30 cellular contexts compared by ENCODE assay signal in genomic region chr1:197016751-197017150, GRCh38. TPM values are rescaled to one million over a fixed set of nuclear protein-coding genes. Genes with fewer than 3 reads are reported as not detected.
"Had no signal": no experiment of that assay in that cellular context is flagged by ENCODE, and none has a peak within 500 bp of the region (broad histone marks: within the 10 kb centered on the region; RNA-seq: fewer than 3 reads in every experiment).

No MANE protein-coding gene starts in this region.

- H3K4me3 ChIP-seq: SJSA1 had no signal

- H3K27ac ChIP-seq: brain microvascular endothelial cell, SJSA1 had no signal

- H3K27me3 ChIP-seq: brain microvascular endothelial cell, SJSA1 had no signal

- H3K4me1 ChIP-seq: SJSA1 had no signal

- H3K9me3 ChIP-seq: SJSA1 had no signal

- H3K36me3 ChIP-seq: brain microvascular endothelial cell, SJSA1 had no signal

- ATAC-seq: activated CD8-positive, alpha-beta memory T cell treated with anti-CD3 and anti-CD28 coated beads, Interleukin-2, amount 10 ng/mL, durations not matched to agents 7 days and 5 days; activated naive CD8-positive, alpha-beta T cell treated with anti-CD3 and anti-CD28 coated beads, Interleukin-2, amount 50 U/mL, for 24 hours; Panc1 had no signal

- DNase-seq: activated B cell treated with CpG ODN at 0.5 μM for 24 hours; activated CD4-positive, alpha-beta memory T cell treated with anti-CD3 and anti-CD28 coated beads for 36 hours; activated CD4-positive, alpha-beta T cell treated with anti-CD3 and anti-CD28 coated beads for 4 hours; activated CD4-positive, alpha-beta T cell treated with anti-CD3 and anti-CD28 coated beads, Interleukin-2, amount 50 U/mL, for 1 hour; activated CD4-positive, CD25-positive, alpha-beta regulatory T cell treated with anti-CD3 and anti-CD28 coated beads, Interleukin-2, amount 50 U/mL, for 72 hours; activated CD8-positive, alpha-beta memory T cell treated with anti-CD3 and anti-CD28 coated beads for 24 hours; activated CD8-positive, alpha-beta memory T cell treated with anti-CD3 and anti-CD28 coated beads, Interleukin-2, amount 10 ng/mL, durations not matched to agents 7 days and 5 days; activated CD8-positive, alpha-beta memory T cell treated with anti-CD3 and anti-CD28 coated beads, Interleukin-2, amount 50 U/mL, for 48 hours; activated effector memory CD4-positive, alpha-beta T cell treated with Interleukin-2 at 50 U/mL for 16 hours; activated naive CD4-positive, alpha-beta T cell treated with anti-CD3 and anti-CD28 coated beads, Interleukin-2, amount 10 ng/mL, durations not matched to agents 7 days and 5 days; activated naive CD8-positive, alpha-beta T cell treated with anti-CD3 and anti-CD28 coated beads, Interleukin-2, amount 50 U/mL, for 24 hours; activated T-cell treated with anti-CD3 and anti-CD28 coated beads, Interleukin-2, amount 50 U/mL, for 48 hours; amniotic stem cell; aorta; brain microvascular endothelial cell; NCI-H1105; NCI-H1417 treated with DMSO at 0.1 percent for 48 hours; NCI-H187 treated with DMSO at 0.1 percent for 48 hours; NCI-H345; NCI-H524 treated with DMSO at 0.1 percent for 48 hours; SHP77 treated with DMSO at 0.1 percent for 48 hours; SW 1271; T-helper 1 cell; T-helper 2 cell; T-helper 9 cell had no signal

RNA-seq across cellular contexts. Expression of gene CFHR5, which starts 39.4 kb away (rescaled TPM):
- total RNA-seq: activated B cell treated with CpG ODN at 0.5 μM for 24 hours; activated CD4-positive, alpha-beta memory T cell treated with anti-CD3 and anti-CD28 coated beads for 36 hours; activated CD8-positive, alpha-beta memory T cell treated with anti-CD3 and anti-CD28 coated beads, Interleukin-2, amount 10 ng/mL, durations not matched to agents 7 days and 5 days; aorta; M059J; NCI-H460; RPMI7951; SJSA1 had no signal
- polyA plus RNA-seq: aorta had no signal

RNA-seq across cellular contexts. Expression of gene F13B, which starts 50.3 kb away (rescaled TPM):
- total RNA-seq: activated B cell treated with CpG ODN at 0.5 μM for 24 hours; activated CD4-positive, alpha-beta memory T cell treated with anti-CD3 and anti-CD28 coated beads for 36 hours; activated CD8-positive, alpha-beta memory T cell treated with anti-CD3 and anti-CD28 coated beads, Interleukin-2, amount 10 ng/mL, durations not matched to agents 7 days and 5 days; aorta; M059J; SJSA1 had no signal
- polyA plus RNA-seq: aorta had no signal
